ENCODE assay signal across 14 cellular contexts in genomic region chr4:7645158-7645557, GRCh38.
DNase-seq lines count a peak whose midpoint lies in the region; ATAC-seq and TF ChIP-seq lines count a peak whose summit lies in the region.
"Had no signal": no experiment of that assay in that cellular context is flagged by ENCODE, and none has a peak within 500 bp of the region (broad histone marks: within the 10 kb centered on the region; RNA-seq: fewer than 3 reads in every experiment).

No MANE protein-coding gene starts in this region.

- H2AK5ac ChIP-seq in mesenchymal stem cell (ENCODE audit: low read length, severe bottlenecking) = no peak overlapping the region

- H3K79me1 ChIP-seq in mesenchymal stem cell (replicated peaks; ENCODE audit: low read length, poor library complexity, severe bottlenecking) = no peaks in the 10 kb centered on the region

- peak overlapping the region; percentile 38 to 48 for H2BK12ac ChIP-seq in mesenchymal stem cell (ENCODE audit: low read length in 2 of 2)

- no peak overlapping the region for H2AFZ ChIP-seq in mesenchymal stem cell (ENCODE audit: low read depth, low read length)

- intact Hi-C loops in CD14-positive monocyte (cut with micrococcal nuclease) (loop anchor here in 1 of 2 donors (10.0 kb wide), 1 partner anchor 940 kb away; the partner anchor contains the start of gene MRFAP1L1), breast epithelium (cut with DNase I; ENCODE audit: low total_unique reads) (no loop called here)

- H3K9ac ChIP-seq in mesenchymal stem cell (ENCODE audit: low read length) = no peak overlapping the region

- no peak for TF ChIP-seq POLR2A in breast epithelium (IDR thresholded peaks at IDR 0.05)

- no peak overlapping the region for H4K91ac ChIP-seq in mesenchymal stem cell (ENCODE audit: low read length)

- DNase-seq in CD14-positive monocyte (ENCODE audit: low spot score) (no peak), T1000 (lab: John Stamatoyannopoulos, UW) (peak; percentile 59), mesenchymal stem cell (no peak), breast epithelium (ENCODE audit: low spot score in 2 of 2) (no peak), ACHN (no peak)
- no peak for DNase-seq in effector memory CD8-positive, alpha-beta T cell
- no peak for DNase-seq in stimulated activated CD4-positive, alpha-beta T cell treated with anti-CD3 and anti-CD28 coated beads, Interleukin-1b, Interleukin-23, amount 100 ng/mL, for 48 hours
- DNase-seq: BE2C; C1 segment of cervical spinal cord; Caco-2; CD4-positive, alpha-beta T cell; GDM1; GOT3; H9 had no signal

- in situ Hi-C loops in ACHN (cut with HindIII; ENCODE audit: low pct_ligation_motif_present, low pct_unique_long_range_greater_than_20kb, low sequenced_read_pairs) = no loop called here

- H3K4me3 ChIP-seq in mesenchymal stem cell (ENCODE audit: insufficient read depth in 1 of 2, low read depth in 1 of 2, low read length in 2 of 2) (no peak overlapping the region), breast epithelium (no peak overlapping the region)

- H3K18ac ChIP-seq in mesenchymal stem cell (ENCODE audit: low read depth in 1 of 2, low read length in 2 of 2) = no peak overlapping the region

- H3K27me3 Mint-ChIP-seq in CD14-positive monocyte (ENCODE audit: low read depth in 3 of 3) = peaks cover 0 to 28% (median 2%) of the 10 kb centered on the region in 3 donors
- H3K27me3 Mint-ChIP-seq in effector memory CD8-positive, alpha-beta T cell = no peaks in the 10 kb centered on the region

- H3K4ac ChIP-seq in mesenchymal stem cell (ENCODE audit: low read depth in 1 of 2, low read length in 2 of 2) = no peak overlapping the region

- no peak overlapping the region for H3K4me3 Mint-ChIP-seq in CD14-positive monocyte
- peak overlapping the region in 1 of 2 donors; percentile 47 for H3K4me3 Mint-ChIP-seq in effector memory CD8-positive, alpha-beta T cell
- H3K4me3 Mint-ChIP-seq: CD4-positive, alpha-beta T cell; H9 had no signal

- peak overlapping the region in 5 of 7 donors; percentile 9 to 87 (median 30) for H3K27ac Mint-ChIP-seq in CD14-positive monocyte
- peak overlapping the region; percentile 81 to 97 for H3K27ac Mint-ChIP-seq in effector memory CD8-positive, alpha-beta T cell
- H3K27ac Mint-ChIP-seq: CD4-positive, alpha-beta T cell had no signal

- no peak overlapping the region for H3K23ac ChIP-seq in mesenchymal stem cell (ENCODE audit: low read length in 2 of 2)

- no peak overlapping the region for H2BK5ac ChIP-seq in mesenchymal stem cell (ENCODE audit: low read depth, low read length, poor library complexity, severe bottlenecking)

- peaks cover 25% of the 10 kb centered on the region for H3K4me1 ChIP-seq in mesenchymal stem cell (ENCODE audit: control insufficient read depth, insufficient read depth, low read depth, low read length)
- no peaks in the 10 kb centered on the region for H3K4me1 ChIP-seq in breast epithelium
- H3K4me1 ChIP-seq: BE2C, Caco-2 had no signal

- TF ChIP-seq CTCF in CD14-positive monocyte (IDR thresholded peaks at IDR 0.05) (no peak), breast epithelium (IDR thresholded peaks at IDR 0.05) (no peak)

- peaks cover 0 to 24% (median 12%) of the 10 kb centered on the region in 7 donors for H3K9me3 Mint-ChIP-seq in CD14-positive monocyte
- peaks cover 3 to 10% of the 10 kb centered on the region in 2 donors for H3K9me3 Mint-ChIP-seq in effector memory CD8-positive, alpha-beta T cell
- H3K9me3 Mint-ChIP-seq: CD4-positive, alpha-beta T cell had no signal

- no peak overlapping the region for H4K8ac ChIP-seq in mesenchymal stem cell (ENCODE audit: low read length)

- H3K36me3 ChIP-seq in mesenchymal stem cell (ENCODE audit: control insufficient read depth in 1 of 2, insufficient read depth in 2 of 2, low read depth in 1 of 2, low read length in 2 of 2) (peaks cover 0 to 15% of the 10 kb centered on the region in 2 experiments), breast epithelium (no peaks in the 10 kb centered on the region)
- H3K36me3 ChIP-seq: BE2C had no signal

- no peak overlapping the region for H2BK15ac ChIP-seq in mesenchymal stem cell (ENCODE audit: low read depth, poor library complexity, severe bottlenecking)

- H3K4me1 Mint-ChIP-seq in CD14-positive monocyte = peaks cover 71% of the 10 kb centered on the region
- H3K4me1 Mint-ChIP-seq in effector memory CD8-positive, alpha-beta T cell (ENCODE audit: low read depth in 2 of 2) = peaks cover 44 to 51% of the 10 kb centered on the region in 2 donors

- H3K27ac ChIP-seq in mesenchymal stem cell (ENCODE audit: low read length, poor library complexity, severe bottlenecking) (no peak overlapping the region), breast epithelium (no peak overlapping the region)

- no peak overlapping the region for H3K14ac ChIP-seq in mesenchymal stem cell (ENCODE audit: low read length in 2 of 2)

- H3K9me3 ChIP-seq in mesenchymal stem cell (ENCODE audit: control insufficient read depth, low read length) = peaks cover 6% of the 10 kb centered on the region
- peaks cover 0 to 5% of the 10 kb centered on the region in 2 donors for H3K9me3 ChIP-seq in breast epithelium
- H3K9me3 ChIP-seq: BE2C had no signal

- ATAC-seq in effector memory CD8-positive, alpha-beta T cell (replicated peaks) = no peak

- H3K36me3 Mint-ChIP-seq in CD14-positive monocyte = peaks cover 26 to 33% of the 10 kb centered on the region in 2 donors
- peaks cover 23% of the 10 kb centered on the region for H3K36me3 Mint-ChIP-seq in effector memory CD8-positive, alpha-beta T cell (ENCODE audit: insufficient read depth)

- H3K27me3 ChIP-seq in mesenchymal stem cell (ENCODE audit: control insufficient read depth in 1 of 2, insufficient read depth in 1 of 2, low read length in 2 of 2) (peaks cover 4 to 11% of the 10 kb centered on the region in 2 experiments), breast epithelium (no peaks in the 10 kb centered on the region)
- H3K27me3 ChIP-seq: BE2C had no signal

- H2BK120ac ChIP-seq in mesenchymal stem cell (ENCODE audit: low read depth, low read length) = no peak overlapping the region

- 91% methylated on average over 1 of the region's 1 CpG for WGBS in mesenchymal stem cell

- no peak overlapping the region for H3K4me2 ChIP-seq in mesenchymal stem cell (ENCODE audit: low read length, poor library complexity, severe bottlenecking)
